In genomic region chr2:135985826-135986393, GRCh38 we compare ENCODE assay signal across 8 cellular contexts. TPM values are rescaled to one million over a fixed set of nuclear protein-coding genes. Genes with fewer than 3 reads are reported as not detected.
DNase-seq lines count a peak whose midpoint lies in the region; ATAC-seq, FAIRE-seq and TF ChIP-seq lines count a peak whose summit lies in the region.

No MANE protein-coding gene starts in this region.

- H3K27me3 ChIP-seq in heart left ventricle (no peaks in the 10 kb centered on the region), smooth muscle cell (ENCODE audit: low read depth) (no peaks in the 10 kb centered on the region)

- POLR2A ChIA-PET in GM10248 (lab: Yijun Ruan, JAX) = interaction anchor here (0.6 kb wide), 2 partner anchors 12 to 19 kb away, joined by 3 read pairs; no protein-coding TSS in a partner anchor

- TF ChIP-seq CTCF in GM10248 (IDR thresholded peaks at IDR 0.05; ENCODE audit: control extremely low read depth, extremely low read depth, low read depth, missing control alignments) (no peak), HFF-Myc (IDR thresholded peaks at IDR 0.05; ENCODE audit: low read depth, low read length, missing control alignments) (no peak), heart left ventricle (IDR thresholded peaks at IDR 0.05) (no peak), smooth muscle cell (IDR thresholded peaks at IDR 0.05; ENCODE audit: borderline replicate concordance, insufficient read depth, poor library complexity, severe bottlenecking) (no peak)

- H3K4me2 ChIP-seq in smooth muscle cell = peak overlapping the region; percentile 90

- CTCF ChIA-PET in GM10248 (lab: Yijun Ruan, JAX) = interaction anchor here (0.7 to 4.3 kb wide), 4 partner anchors 12 to 313 kb away, joined by 3 to 25 read pairs (median 4); no protein-coding TSS in a partner anchor

- H3K4me3 ChIP-seq in HFF-Myc (replicated peaks; ENCODE audit: low read depth, low read length) (peak overlapping the region; percentile 84), heart left ventricle (peak overlapping the region; percentile 71 to 98 (median 86)), smooth muscle cell (peak overlapping the region; percentile 68)

- intact Hi-C loops in heart left ventricle (cut with DNase I) = loop anchor here in 3 of 10 donors (5.0 to 10.0 kb wide), 2 partner anchors 36 to 129 kb away; partner anchors contain the start of gene CXCR4 (in 2 of the 3)

- H3K36me3 ChIP-seq in heart left ventricle = peaks cover 0 to 25% (median 14%) of the 10 kb centered on the region in 9 donors
- H3K36me3 ChIP-seq in smooth muscle cell (ENCODE audit: low read depth) = no peaks in the 10 kb centered on the region

- ATAC-seq in heart left ventricle = peak; percentile 44 to 53 (median 50)

- H4K20me1 ChIP-seq in smooth muscle cell (ENCODE audit: low read depth) = peaks cover 10% of the 10 kb centered on the region

- DNase-seq in GM10248 (ENCODE audit: extremely low spot score) (peak; percentile 71), HFF-Myc (ENCODE audit: extremely low read depth, low read depth) (no peak), NCI-H2029 treated with DMSO at 0.1 percent for 48 hours (lab: John Stamatoyannopoulos, UW) (peak; percentile 74), activated T-helper 1 cell treated with Interleukin-2 at 50 U/mL for 16 hours (ENCODE audit: low read depth) (peak; percentile 43), heart left ventricle (no peak), smooth muscle cell (lab: John Stamatoyannopoulos, UW; ENCODE audit: unreplicated experiment) (no peak), NCI-H146 (lab: John Stamatoyannopoulos, UW) (no peak), RCC 7860 (ENCODE audit: low spot score) (no peak)

- no peaks in the 10 kb centered on the region for H3K9me3 ChIP-seq in heart left ventricle
- no peaks in the 10 kb centered on the region for H3K9me3 ChIP-seq in smooth muscle cell (replicated peaks; ENCODE audit: low read depth)

- no peak for TF ChIP-seq POLR2A in heart left ventricle (IDR thresholded peaks at IDR 0.05)

- peak overlapping the region; percentile 92 to 100 (median 96) for H3K27ac ChIP-seq in heart left ventricle
- H3K27ac ChIP-seq in smooth muscle cell (ENCODE audit: low read depth) = peak overlapping the region; percentile 92

- peaks cover 0 to 34% (median 19%) of the 10 kb centered on the region in 12 donors for H3K4me1 ChIP-seq in heart left ventricle
- peaks cover 22% of the 10 kb centered on the region for H3K4me1 ChIP-seq in smooth muscle cell (ENCODE audit: low read depth)

- 28 to 40% (median 34%) methylated on average over 19 of the region's 19 CpGs for WGBS in heart left ventricle, 4 donors
- 37% methylated on average over 18 of the region's 19 CpGs for WGBS in smooth muscle cell (ENCODE audit: low lambda C conversion rate)

- H3F3A ChIP-seq in smooth muscle cell (ENCODE audit: low read depth) = peaks cover 11% of the 10 kb centered on the region

- FAIRE-seq in RCC 7860 (lab: Jason Lieb, UNC) = no peak

- peak overlapping the region; percentile 97 for H3K9ac ChIP-seq in smooth muscle cell (ENCODE audit: low read depth)

- peaks cover 22% of the 10 kb centered on the region for H3K79me2 ChIP-seq in smooth muscle cell (ENCODE audit: low read depth)

- peak overlapping the region; percentile 95 for H2AFZ ChIP-seq in smooth muscle cell (ENCODE audit: low read depth)

RNA-seq across cellular contexts. Expression of gene DARS1, which starts 0.5 kb away (rescaled TPM):
- total RNA-seq in heart left ventricle (10 to 100 TPM; 51.2 to 64.4 (median 55.0) TPM), smooth muscle cell (112 and 121 TPM in 2 replicates)
- polyA plus RNA-seq in heart left ventricle (10 to 100 TPM; 64.8 to 90.0 TPM), smooth muscle cell (110 and 119 TPM in 2 replicates)

Comparison
In these comparisons a context has a peak if more than half of its experiments do, and no peak if none do; other contexts are left out.
1. DNase-seq: peak in GM10248 (single experiment), NCI-H2029 treated with DMSO at 0.1 percent for 48 hours (single experiment) and activated T-helper 1 cell treated with Interleukin-2 at 50 U/mL for 16 hours (single experiment); none in HFF-Myc (single experiment), heart left ventricle (0 of 5), smooth muscle cell (single experiment), NCI-H146 (single experiment) and RCC 7860 (single experiment).
2. Peak in every context shown above with its lines, with median percentiles within 50 percentile points of each other: H3K4me3 ChIP-seq.